ENCODE assay signal across 8 cellular contexts in genomic region chr7:127393370-127394058, GRCh38. TPM values are rescaled to one million over a fixed set of nuclear protein-coding genes. Genes with fewer than 3 reads are reported as not detected.
DNase-seq lines count a peak whose midpoint lies in the region; ATAC-seq and TF ChIP-seq lines count a peak whose summit lies in the region.

No MANE protein-coding gene starts in this region.

- peaks cover 7% of the 10 kb centered on the region for H3K4me1 ChIP-seq in testis

- H3K4me1 Mint-ChIP-seq in brain = peaks cover 42% of the 10 kb centered on the region

- peaks cover 0 to 4% (median 0%) of the 10 kb centered on the region in 5 experiments for H3K9me3 Mint-ChIP-seq in brain

- no peaks in the 10 kb centered on the region for H3K9me3 ChIP-seq in testis

- peak overlapping the region; percentile 93 to 94 for H3K27ac ChIP-seq in testis

- peaks cover 21% of the 10 kb centered on the region for H3K36me3 Mint-ChIP-seq in brain

- intact Hi-C loops in testis (cut with DNase I; ENCODE audit: low total_unique reads) = no loop called here

- H3K27me3 Mint-ChIP-seq in brain = peaks cover 28% of the 10 kb centered on the region

- peak overlapping the region; percentile 39 to 95 (median 91) for H3K27ac Mint-ChIP-seq in brain

- no peak for TF ChIP-seq POLR2A in testis (IDR thresholded peaks at IDR 0.05)

- peak overlapping the region; percentile 89 to 94 (median 92) for H3K4me3 Mint-ChIP-seq in brain

- H3K36me3 ChIP-seq in testis (ENCODE audit: low read depth, missing control alignments) = no peaks in the 10 kb centered on the region

- DNase-seq in ELF-1 (ENCODE audit: low read depth, low spot score) (peak; percentile 17), NCI-H1694 (lab: John Stamatoyannopoulos, UW) (peak; percentile 45), left kidney (ENCODE audit: low read depth, low spot score) (peak; percentile 44), testis (peak; percentile 43), cortex of kidney (lab: John Stamatoyannopoulos, UW) (no peak)

- TF ChIP-seq CTCF in brain (conservative IDR thresholded peaks at IDR 0.05) = no peak
- TF ChIP-seq CTCF in testis (IDR thresholded peaks at IDR 0.05) = no peak

- ATAC-seq in HG02623 (IDR thresholded peaks at IDR 0.05; ENCODE audit: unreplicated experiment) = no peak
- ATAC-seq in HG02973 (IDR thresholded peaks at IDR 0.05; ENCODE audit: unreplicated experiment) = no peak

- WGBS in testis, 2 donors = 1% methylated on average over 28 of the region's 28 CpGs

- no peaks in the 10 kb centered on the region for H3K27me3 ChIP-seq in testis

- H3K4me3 ChIP-seq in testis = peak overlapping the region; percentile 93 to 99

RNA-seq across cellular contexts. Expression of gene ZNF800, which starts 1.0 kb away (rescaled TPM):
- polyA plus RNA-seq in brain (ENCODE audit: insufficient read depth, low read depth, low replicate concordance) = 7.4 TPM
- 10 to 100 TPM; 40.7 to 44.3 TPM for total RNA-seq in testis
- polyA plus RNA-seq in testis (ENCODE audit: insufficient read depth, low read depth, low replicate concordance) = 31.5 TPM
